ENCODE assay signal across 7 cellular contexts in the genomic region with DNA sequence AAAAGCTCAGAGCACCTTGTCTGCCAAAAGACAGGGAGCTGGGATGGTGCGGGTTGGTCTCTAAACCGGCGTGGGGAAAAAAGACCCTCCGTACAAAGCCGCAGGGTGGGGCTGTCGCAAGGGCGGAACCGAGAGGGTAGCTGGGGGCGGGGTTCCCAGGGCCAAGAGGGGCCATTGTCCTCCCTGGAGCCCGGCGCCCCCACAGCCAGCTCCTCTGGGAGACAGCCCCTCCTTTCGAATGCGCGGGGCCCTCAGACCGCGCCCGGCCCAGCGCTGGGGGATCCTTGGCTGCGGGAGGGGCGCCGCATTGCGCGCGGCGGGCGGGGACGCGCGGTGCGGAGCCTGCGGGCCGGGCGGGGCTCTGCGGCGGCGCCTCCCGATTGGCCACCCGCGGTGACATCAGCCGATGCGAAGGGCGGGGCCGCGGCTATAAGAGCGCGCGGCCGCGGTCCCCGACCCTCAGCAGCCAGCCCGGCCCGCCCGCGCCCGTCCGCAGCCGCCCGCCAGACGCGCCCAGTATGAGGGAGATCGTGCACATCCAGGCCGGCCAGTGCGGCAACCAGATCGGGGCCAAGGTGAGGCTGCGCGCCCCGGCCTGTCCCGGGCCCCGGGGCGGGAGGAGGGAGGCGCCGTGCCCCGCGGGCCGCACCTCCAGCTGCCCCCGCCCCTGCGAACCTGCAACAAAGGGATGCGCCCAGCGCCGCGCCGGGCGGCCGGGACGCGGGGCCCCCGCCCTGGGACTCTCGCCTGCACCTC. TPM values are rescaled to one million over a fixed set of nuclear protein-coding genes. Genes with fewer than 3 reads are reported as not detected.
DNase-seq lines count a peak whose midpoint lies in the region; ATAC-seq and TF ChIP-seq lines count a peak whose summit lies in the region.

A gene (plus strand): TSS at position 459 of the 756 bp plus-strand sequence. CDS start 60 bp downstream, at position 519.

- H3K27me3 ChIP-seq in right cardiac atrium (ENCODE audit: control insufficient read depth, insufficient read depth) = no peaks in the 10 kb centered on the region

- DNase-seq in G401 (ENCODE audit: low spot score) = peak; percentile 88
- peak; percentile 35 for DNase-seq in HT-29 (ENCODE audit: low spot score)
- DNase-seq in OCI-LY7 (ENCODE audit: low spot score) = peak; percentile 90
- DNase-seq in astrocyte of the spinal cord (ENCODE audit: low read depth, low spot score) = peak; percentile 84
- peak; percentile 86 to 91 (median 88) for DNase-seq in right cardiac atrium
- DNase-seq in posterior vena cava (ENCODE audit: low spot score) = peak; percentile 94
- DNase-seq in effector CD8-positive, alpha-beta T cell (lab: John Stamatoyannopoulos, UW) = no peak

- peak within 1 kb of the TSS; percentile 65 for H2AFZ ChIP-seq in OCI-LY7 (ENCODE audit: low read length)

- H3K4me3 ChIP-seq in OCI-LY7 (ENCODE audit: low read depth, low read length, poor library complexity, severe bottlenecking) (peak within 1 kb of the TSS; percentile 94), astrocyte of the spinal cord (ENCODE audit: low read depth, low read length) (peak within 1 kb of the TSS; percentile 94), right cardiac atrium (ENCODE audit: low read length) (peak within 1 kb of the TSS; percentile 61)

- CTCF ChIA-PET in OCI-LY7 (lab: Charles Lee; ENCODE audit: unreplicated experiment) = interaction anchor here (0.6 to 0.7 kb wide), 2 partner anchors 24 to 121 kb away, joined by 7 to 9 read pairs; no protein-coding TSS in a partner anchor

- BruUV-seq in OCI-LY7 (replicated peaks; lab: Mats Ljungman, UMichigan) = no TSS peak

- peaks cover 9% of the 10 kb centered on the region; the same call in 1 of the 2 replicates for H4K20me1 ChIP-seq in OCI-LY7 (ENCODE audit: insufficient read depth, low read length)

- H3K79me2 ChIP-seq in OCI-LY7 (ENCODE audit: insufficient read depth, low read depth, low read length) = peaks cover 46% of the 10 kb centered on the region

- peaks cover 52% of the 10 kb centered on the region for H3K4me1 ChIP-seq in OCI-LY7 (ENCODE audit: insufficient read depth, low read length, poor library complexity, severe bottlenecking)
- no peaks in the 10 kb centered on the region for H3K4me1 ChIP-seq in right cardiac atrium (ENCODE audit: control insufficient read depth, insufficient read depth, low read length)

- H3K9me2 ChIP-seq in OCI-LY7 (ENCODE audit: insufficient read depth, low read length) = no peaks in the 10 kb centered on the region

- POLR2A ChIA-PET in OCI-LY7 (lab: Charles Lee) = interaction anchor here (0.6 to 2.7 kb wide), 15 partner anchors 9 to 236 kb away, joined by 3 to 13 read pairs (median 5); a partner anchor contains a TSS

- intact Hi-C loops in OCI-LY7 (cut with micrococcal nuclease; ENCODE audit: unreplicated experiment) (loop anchor here (1.0 to 5.0 kb wide), 4 partner anchors 25 to 154 kb away; a partner anchor contains a TSS), right cardiac atrium (cut with DNase I) (no loop called here), posterior vena cava (cut with DNase I) (no loop called here)

- 1% methylated on average over 88 of the region's 88 CpGs for WGBS in right cardiac atrium

- peak within 1 kb of the TSS; percentile 89 for H3K4me2 ChIP-seq in OCI-LY7 (ENCODE audit: low read length)

- peaks cover 15% of the 10 kb centered on the region for H3K36me3 ChIP-seq in OCI-LY7 (ENCODE audit: insufficient read depth, low read length)

- in situ Hi-C loops in G401 (cut with HindIII; ENCODE audit: low sequenced_read_pairs) (no loop called here), astrocyte of the spinal cord (cut with HindIII; ENCODE audit: low sequenced_read_pairs) (no loop called here)

- peak; percentile 41 to 56 for ATAC-seq in right cardiac atrium

- no peaks in the 10 kb centered on the region for H3K9me3 ChIP-seq in OCI-LY7 (ENCODE audit: low read length)
- H3K9me3 ChIP-seq in right cardiac atrium (ENCODE audit: control insufficient read depth, low read length) = no peaks in the 10 kb centered on the region

- peak within 1 kb of the TSS; percentile 69 for H3K27ac ChIP-seq in OCI-LY7 (ENCODE audit: low read depth, low read length, poor library complexity, severe bottlenecking)
- peak within 1 kb of the TSS; percentile 78 for H3K27ac ChIP-seq in right cardiac atrium (ENCODE audit: low read length)

- TF ChIP-seq CTCF in OCI-LY7 (conservative IDR thresholded peaks at IDR 0.05; ENCODE audit: low read length) (peak; percentile 47; the same call in 1 of the 2 replicates), astrocyte of the spinal cord (IDR thresholded peaks at IDR 0.05; ENCODE audit: low read depth, low read length) (no peak)

RNA-seq across cellular contexts. Expression of the gene that starts here (rescaled TPM):
- total RNA-seq in G401 (2014; rRNA removed; shearing (Covaris generic)) = 264 and 266 TPM in 2 replicates
- total RNA-seq in HT-29 (2014; rRNA removed; shearing (Covaris generic)) = 8.7 and 8.8 TPM in 2 replicates
- total RNA-seq in OCI-LY7 (2014; rRNA removed; shearing (Covaris generic)) = 59.6 and 63.7 TPM in 2 replicates
- 118 and 192 TPM in 2 replicates for total RNA-seq in OCI-LY7 (2022)
- 1 to 10 TPM; 1.1 to 6.6 (median 1.9) TPM for total RNA-seq in right cardiac atrium
- polyA plus RNA-seq in right cardiac atrium = 2.1 TPM
- total RNA-seq in posterior vena cava = 10 to 100 TPM in 1 of 2 donors, 1 to 10 TPM in 1; 5.9 to 16.1 TPM
